Comparison of ENCODE assay signal across 8 cellular contexts in genomic region chr3:133574260-133574881, GRCh38. TPM values are rescaled to one million over a fixed set of nuclear protein-coding genes. Genes with fewer than 3 reads are reported as not detected.
DNase-seq lines count a peak whose midpoint lies in the region; ATAC-seq and TF ChIP-seq lines count a peak whose summit lies in the region.

No MANE protein-coding gene starts in this region.

- H3K27me3 ChIP-seq in BJ (ENCODE audit: control insufficient read depth, insufficient read depth, low read length) (no peaks in the 10 kb centered on the region), esophagus muscularis mucosa (no peaks in the 10 kb centered on the region), stomach (no peaks in the 10 kb centered on the region)

- peak; percentile 33 for ATAC-seq in GM21381 (IDR thresholded peaks at IDR 0.05; ENCODE audit: unreplicated experiment)
- ATAC-seq in naive thymus-derived CD8-positive, alpha-beta T cell, result peak; percentile 18 to 20

- H3K27ac Mint-ChIP-seq in naive thymus-derived CD8-positive, alpha-beta T cell, result peak overlapping the region; percentile 90 to 98 (median 94)

- POLR2A ChIA-PET in BJ (lab: Charles Lee), result interaction anchor here (0.8 kb wide), 1 partner anchor 38 kb away, joined by 4 read pairs; no protein-coding TSS in a partner anchor
- POLR2A ChIA-PET in naive thymus-derived CD8-positive, alpha-beta T cell (lab: Charles Lee), result interaction anchor here (0.7 to 8.8 kb wide), 14 partner anchors 18 to 914 kb away, joined by 3 to 224 read pairs (median 4); partner anchors contain the start of genes ANAPC13, CEP63, NPHP3 and TOPBP1

- TF ChIP-seq EP300 in esophagus muscularis mucosa (IDR thresholded peaks at IDR 0.05) (no peak), stomach (IDR thresholded peaks at IDR 0.05) (no peak)

- TF ChIP-seq POLR2A in esophagus muscularis mucosa (IDR thresholded peaks at IDR 0.05; ENCODE audit: low read depth), result no peak
- TF ChIP-seq POLR2A in stomach (IDR thresholded peaks at IDR 0.05), result no peak

- DNase-seq in BJ (ENCODE audit: low read depth) (no peak), HuH-7 (ENCODE audit: low spot score) (peak; percentile 26), esophagus muscularis mucosa (ENCODE audit: extremely low spot score) (no peak), stomach (peak; percentile 76), NCI-H2081 treated with DMSO at 0.1 percent for 48 hours (lab: John Stamatoyannopoulos, UW) (no peak)
- DNase-seq in activated CD8-positive, alpha-beta memory T cell treated with anti-CD3 and anti-CD28 coated beads, Interleukin-2, amount 50 U/mL, for 24 hours (ENCODE audit: extremely low read depth), result peak; percentile 26
- DNase-seq in naive thymus-derived CD8-positive, alpha-beta T cell, result peak; percentile 50 to 79 (median 62)

- no peaks in the 10 kb centered on the region for H3K27me3 Mint-ChIP-seq in naive thymus-derived CD8-positive, alpha-beta T cell

- H3K4me1 ChIP-seq in esophagus muscularis mucosa (peaks cover 69 to 82% (median 78%) of the 10 kb centered on the region in 4 donors), stomach (peaks cover 36 to 81% (median 49%) of the 10 kb centered on the region in 4 donors)

- H3K4me1 Mint-ChIP-seq in naive thymus-derived CD8-positive, alpha-beta T cell, result peaks cover 27 to 77% (median 66%) of the 10 kb centered on the region in 4 donors

- CTCF ChIA-PET in BJ (lab: Yijun Ruan, JAX), result interaction anchor here (0.8 to 1.9 kb wide), 9 partner anchors 13 to 190 kb away, joined by 3 to 6 read pairs (median 3); no protein-coding TSS in a partner anchor

- H3K9me3 Mint-ChIP-seq in naive thymus-derived CD8-positive, alpha-beta T cell, result no peaks in the 10 kb centered on the region

- peak overlapping the region; percentile 85 to 99 (median 94) for H3K4me3 Mint-ChIP-seq in naive thymus-derived CD8-positive, alpha-beta T cell

- H3K4me3 ChIP-seq in BJ (ENCODE audit: low read depth, low read length) (peak overlapping the region; percentile 91), esophagus muscularis mucosa (peak overlapping the region; percentile 66 to 90 (median 84)), stomach (peak overlapping the region; percentile 66 to 80 (median 70))

- 0% methylated on average over 8 of the region's 54 CpGs for WGBS in esophagus muscularis mucosa
- 0 to 1% (median 0%) methylated on average over 11 to 54 of the region's 54 CpGs for WGBS in stomach, 5 donors

- H3K9me3 ChIP-seq in esophagus muscularis mucosa (no peaks in the 10 kb centered on the region), stomach (no peaks in the 10 kb centered on the region)

- H3K36me3 ChIP-seq in BJ (ENCODE audit: control insufficient read depth, insufficient read depth, low read length), result peaks cover 4% of the 10 kb centered on the region
- peaks cover 5 to 34% (median 23%) of the 10 kb centered on the region in 4 donors for H3K36me3 ChIP-seq in esophagus muscularis mucosa
- H3K36me3 ChIP-seq in stomach, result peaks cover under 1 to 40% (median 34%) of the 10 kb centered on the region in 4 donors

- TF ChIP-seq CTCF in BJ (IDR thresholded peaks at IDR 0.05; ENCODE audit: insufficient read depth, low read depth, low read length) (no peak), esophagus muscularis mucosa (IDR thresholded peaks at IDR 0.05) (peak in 2 of 3 experiments; percentile 7 to 12), stomach (IDR thresholded peaks at IDR 0.05) (no peak)

- intact Hi-C loops in esophagus muscularis mucosa (cut with DNase I) (loop anchor here (10.0 kb wide), 3 partner anchors 110 to 850 kb away; partner anchors contain the start of gene NPHP3), stomach (cut with DNase I; ENCODE audit: low total_unique reads) (no loop called here)

- H3K27ac ChIP-seq in esophagus muscularis mucosa (replicated peaks in 1 of 4) (peak overlapping the region; percentile 94 to 99 (median 96)), stomach (peak overlapping the region; percentile 91 to 99 (median 97))

- H3K36me3 Mint-ChIP-seq in naive thymus-derived CD8-positive, alpha-beta T cell, result peaks cover 7 to 45% (median 26%) of the 10 kb centered on the region in 3 donors

RNA-seq across cellular contexts. Expression of gene CDV3, which starts 0.9 kb away (rescaled TPM):
- polyA plus RNA-seq in BJ (2011; rRNA removed) (54.9 and 96.0 TPM in 2 replicates), stomach (10 to 100 TPM; 46.2 to 92.0 (median 72.0) TPM)
- 44.8 and 48.0 TPM in 2 replicates for polyA minus RNA-seq in BJ (2011; rRNA and poly(A)+ RNA removed)
- total RNA-seq in esophagus muscularis mucosa (100 to 1,000 TPM; 136 to 249 (median 195) TPM), stomach (100 to 1,000 TPM in 2 of 5 donors, 10 to 100 TPM in 3; 40.3 to 160 (median 65.2) TPM)
- 100 to 1,000 TPM; 210 to 226 TPM for total RNA-seq in naive thymus-derived CD8-positive, alpha-beta T cell
- polyA plus RNA-seq in naive thymus-derived CD8-positive, alpha-beta T cell, result 10 to 100 TPM; 41.7 to 82.2 (median 60.3) TPM

Comparison
In these comparisons a context has a peak if more than half of its experiments do, and no peak if none do; other contexts are left out.
1. DNase-seq: peak in HuH-7 (single experiment), activated CD8-positive, alpha-beta memory T cell treated with anti-CD3 and anti-CD28 coated beads, Interleukin-2, amount 50 U/mL, for 24 hours (single experiment), naive thymus-derived CD8-positive, alpha-beta T cell (10 of 10) and stomach (single experiment); none in BJ (single experiment), esophagus muscularis mucosa (single experiment) and NCI-H2081 treated with DMSO at 0.1 percent for 48 hours (single experiment).
2. CTCF ChIP-seq: peak in esophagus muscularis mucosa (2 of 3); none in BJ (single experiment) and stomach (0 of 7).
3. Peak in every context shown above with its lines, with median percentiles within 50 percentile points of each other: H3K4me3 ChIP-seq.